In the genomic region with DNA sequence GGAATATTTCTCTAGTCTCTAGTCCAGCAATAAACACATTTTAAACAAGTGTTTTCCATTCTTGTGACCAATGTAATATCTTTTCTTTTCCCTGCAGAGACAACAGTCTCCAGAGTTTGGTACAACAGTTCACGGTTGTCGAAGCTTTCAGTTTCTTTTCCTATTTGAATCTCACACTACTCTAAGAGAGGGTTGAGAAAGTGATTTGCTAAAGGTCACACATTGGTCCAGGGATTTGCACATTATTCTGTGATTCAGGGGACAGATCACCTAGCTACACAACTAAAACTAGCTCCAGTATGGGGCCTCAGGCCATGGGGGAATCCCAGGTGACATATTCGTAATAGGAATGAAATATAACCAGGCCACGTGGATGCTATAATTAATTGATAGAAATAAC, we compare ENCODE assay signal across 14 cellular contexts. TPM values are rescaled to one million over a fixed set of nuclear protein-coding genes. Genes with fewer than 3 reads are reported as not detected.
DNase-seq lines count a peak whose midpoint lies in the region; ATAC-seq and TF ChIP-seq lines count a peak whose summit lies in the region.
"Had no signal": no experiment of that assay in that cellular context is flagged by ENCODE, and none has a peak within 500 bp of the region (broad histone marks: within the 10 kb centered on the region; RNA-seq: fewer than 3 reads in every experiment).

No MANE protein-coding gene starts in this region.

- ATAC-seq in GM19463 (IDR thresholded peaks at IDR 0.05; ENCODE audit: unreplicated experiment) (peak; percentile 71), HG02852 (IDR thresholded peaks at IDR 0.05; ENCODE audit: unreplicated experiment) (peak; percentile 74), heart left ventricle (no peak)
- ATAC-seq: activated CD8-positive, alpha-beta T cell treated with anti-CD3 and anti-CD28 coated beads for 36 hours had no signal

- H3K4me1 ChIP-seq in heart left ventricle: no peaks in the 10 kb centered on the region
- H3K4me1 ChIP-seq: suprapubic skin had no signal

- no peak for TF ChIP-seq POLR2A in heart left ventricle (IDR thresholded peaks at IDR 0.05)

- peaks cover 0 to 2% (median 0%) of the 10 kb centered on the region in 9 donors for H3K27me3 ChIP-seq in heart left ventricle
- H3K27me3 ChIP-seq: suprapubic skin had no signal

- H3K36me3 Mint-ChIP-seq in IgD-negative memory B cell: no peaks in the 10 kb centered on the region
- H3K36me3 Mint-ChIP-seq: activated naive CD8-positive, alpha-beta T cell treated with anti-CD3 and anti-CD28 coated beads, Interleukin-2, amount 10 ng/mL, durations not matched to agents 7 days and 5 days had no signal

- peaks cover 0 to 19% (median 0%) of the 10 kb centered on the region in 12 donors for H3K9me3 ChIP-seq in heart left ventricle
- H3K9me3 ChIP-seq: suprapubic skin had no signal

- in situ Hi-C loops in GM13977 (cut with MboI; ENCODE audit: low pct_unique_long_range_greater_than_20kb, low sequenced_read_pairs, unreplicated experiment): loop anchor here (10.0 kb wide), 1 partner anchor 145 kb away; no protein-coding TSS in a partner anchor

- TF ChIP-seq CTCF in GM13977 (IDR thresholded peaks at IDR 0.05; ENCODE audit: extremely low read depth, insufficient read depth, missing control alignments) (no peak), heart left ventricle (IDR thresholded peaks at IDR 0.05) (no peak)

- no peaks in the 10 kb centered on the region for H3K27me3 Mint-ChIP-seq in IgD-negative memory B cell

- no peak overlapping the region for H3K4me3 ChIP-seq in heart left ventricle
- H3K4me3 ChIP-seq: suprapubic skin had no signal

- H3K27ac Mint-ChIP-seq in IgD-negative memory B cell: peak overlapping the region in 1 of 3 donors; percentile 6
- H3K27ac Mint-ChIP-seq: activated CD8-positive, alpha-beta T cell treated with anti-CD3 and anti-CD28 coated beads for 36 hours; activated naive CD8-positive, alpha-beta T cell treated with anti-CD3 and anti-CD28 coated beads, Interleukin-2, amount 10 ng/mL, durations not matched to agents 7 days and 5 days had no signal

- no peak overlapping the region for H3K27ac ChIP-seq in heart left ventricle
- H3K27ac ChIP-seq: suprapubic skin had no signal

- peak overlapping the region in 3 of 4 donors; percentile 26 to 82 (median 79) for H3K4me3 Mint-ChIP-seq in IgD-negative memory B cell
- H3K4me3 Mint-ChIP-seq: activated CD8-positive, alpha-beta T cell treated with anti-CD3 and anti-CD28 coated beads for 36 hours; activated naive CD8-positive, alpha-beta T cell treated with anti-CD3 and anti-CD28 coated beads, Interleukin-2, amount 10 ng/mL, durations not matched to agents 7 days and 5 days had no signal

- H3K36me3 ChIP-seq in heart left ventricle: no peaks in the 10 kb centered on the region
- H3K36me3 ChIP-seq: suprapubic skin had no signal

- intact Hi-C loops in heart left ventricle (cut with DNase I): no loop called here

- peaks cover 16 to 23% (median 21%) of the 10 kb centered on the region in 3 donors for H3K4me1 Mint-ChIP-seq in IgD-negative memory B cell
- H3K4me1 Mint-ChIP-seq: activated naive CD8-positive, alpha-beta T cell treated with anti-CD3 and anti-CD28 coated beads, Interleukin-2, amount 10 ng/mL, durations not matched to agents 7 days and 5 days had no signal

- H3K9me3 Mint-ChIP-seq in IgD-negative memory B cell: peaks cover 0 to 4% (median 2%) of the 10 kb centered on the region in 3 donors

- 90 to 94% (median 91%) methylated on average over 4 of the region's 4 CpGs for WGBS in heart left ventricle, 4 donors

- peak; percentile 47 for DNase-seq in GM13977 (ENCODE audit: low spot score)
- no peak for DNase-seq in HUDEP-2 (lab: John Stamatoyannopoulos, UW; ENCODE audit: unreplicated experiment in 76 of 76)
- DNase-seq in heart left ventricle: no peak
- no peak for DNase-seq in cerebellum (ENCODE audit: low spot score)
- no peak for DNase-seq in islet precursor cell
- DNase-seq: activated CD8-positive, alpha-beta T cell treated with anti-CD3 and anti-CD28 coated beads for 36 hours; activated naive CD8-positive, alpha-beta T cell treated with anti-CD3 and anti-CD28 coated beads, Interleukin-2, amount 10 ng/mL, durations not matched to agents 7 days and 5 days; NCI-H146; T-helper 1 cell had no signal

RNA-seq across cellular contexts. Expression of a gene that starts 13.7 kb away (rescaled TPM):
- polyA plus RNA-seq in IgD-negative memory B cell (not detected), heart left ventricle (under 1 TPM; 0.04 to 0.06 TPM)
- total RNA-seq in heart left ventricle (under 1 TPM; 0.05 to 0.98 (median 0.19) TPM), cerebellum (62.4 TPM)
- total RNA-seq: activated CD8-positive, alpha-beta T cell treated with anti-CD3 and anti-CD28 coated beads for 36 hours; activated naive CD8-positive, alpha-beta T cell treated with anti-CD3 and anti-CD28 coated beads, Interleukin-2, amount 10 ng/mL, durations not matched to agents 7 days and 5 days; mononuclear cell had no signal

Comparison
In these comparisons a context has a peak if more than half of its experiments do, and no peak if none do; other contexts are left out.
1. ATAC-seq: peak in GM19463 (single experiment) and HG02852 (single experiment); none in heart left ventricle (0 of 4).
2. RNA of a gene that starts 13.7 kb away (total RNA-seq): 62.4 TPM in cerebellum (single experiment); 0.05 to 0.98 TPM in heart left ventricle; every median in the first group is over 10 times any median in the second.